Comparison of ENCODE assay signal across 39 cellular contexts in genomic region chr20:4104045-4104444, GRCh38. TPM values are rescaled to one million over a fixed set of nuclear protein-coding genes. Genes with fewer than 3 reads are reported as not detected.
"Had no signal": no experiment of that assay in that cellular context is flagged by ENCODE, and none has a peak within 500 bp of the region (broad histone marks: within the 10 kb centered on the region; RNA-seq: fewer than 3 reads in every experiment).

No MANE protein-coding gene starts in this region.

- H3K27me3 Mint-ChIP-seq: activated CD4-positive, alpha-beta memory T cell treated with anti-CD3 and anti-CD28 coated beads for 36 hours; activated T-helper 17 cell treated with anti-CD3 and anti-CD28 coated beads, Interleukin-2, amount 50 U/mL, for 72 hours had no signal

- H3K27ac ChIP-seq: adrenal gland, body of pancreas, brain microvascular endothelial cell, cardiac muscle cell, VCaP had no signal

- H3K4me3 Mint-ChIP-seq: activated B cell treated with CpG ODN at 0.5 μM for 24 hours; activated CD4-positive, alpha-beta memory T cell treated with anti-CD3 and anti-CD28 coated beads for 36 hours; activated CD4-positive, alpha-beta T cell treated with anti-CD3 and anti-CD28 coated beads, Interleukin-2, amount 10 ng/mL, durations not matched to agents 24 days and 14 days; activated CD8-positive, alpha-beta T cell treated with anti-CD3 and anti-CD28 coated beads for 36 hours; activated naive CD4-positive, alpha-beta T cell treated with anti-CD3 and anti-CD28 coated beads for 36 hours; activated naive CD8-positive, alpha-beta T cell treated with anti-CD3 and anti-CD28 coated beads for 36 hours; activated T-cell treated with anti-CD3 and anti-CD28 coated beads, Interleukin-2, amount 50 U/mL, for 4 hours; activated T-cell treated with anti-CD3 and anti-CD28 coated beads, Interleukin-2, amount 50 U/mL, for 72 hours; activated T-helper 1 cell treated with anti-CD3 and anti-CD28 coated beads, Interleukin-12 subunit alpha, Interleukin-12 subunit beta, Interleukin-2, Interleukin-4 antibody, amounts not matched to agents 30 ng/mL and 10 ng/mL and 1 ng/mL, durations not matched to agents 14 hours and 24 hours and 36 hours; activated T-helper 17 cell treated with anti-CD3 and anti-CD28 coated beads, Interleukin-2, amount 50 U/mL, for 72 hours; central memory CD8-positive, alpha-beta T cell; T-helper 1 cell treated with Interleukin-12 subunit alpha and Interleukin-12 subunit beta and Interleukin-4 antibody, amounts not matched to agents 30 μg/mL and 1 μg/mL, for 36 hours; T-helper 2 cell treated with Interferon-gamma antibody and Interleukin-4, amounts not matched to agents 5 μg/mL and 100 μg/mL, for 36 hours had no signal

- H3K9me3 ChIP-seq: adrenal gland, body of pancreas had no signal

- H3K4me3 ChIP-seq: adrenal gland, body of pancreas, cardiac muscle cell had no signal

- H3K9me3 Mint-ChIP-seq: activated B cell treated with CpG ODN at 0.5 μM for 24 hours; activated CD4-positive, alpha-beta memory T cell treated with anti-CD3 and anti-CD28 coated beads for 36 hours; activated CD4-positive, alpha-beta T cell treated with anti-CD3 and anti-CD28 coated beads, Interleukin-2, amount 10 ng/mL, durations not matched to agents 24 days and 14 days; activated CD8-positive, alpha-beta T cell treated with anti-CD3 and anti-CD28 coated beads for 36 hours; activated naive CD4-positive, alpha-beta T cell treated with anti-CD3 and anti-CD28 coated beads for 36 hours; activated naive CD4-positive, alpha-beta T cell treated with anti-CD3 and anti-CD28 coated beads, Interleukin-2, amount 50 U/mL, for 72 hours; activated naive CD8-positive, alpha-beta T cell treated with anti-CD3 and anti-CD28 coated beads for 36 hours; activated T-cell treated with anti-CD3 and anti-CD28 coated beads, Interleukin-2, amount 50 U/mL, for 4 hours; activated T-cell treated with anti-CD3 and anti-CD28 coated beads, Interleukin-2, amount 50 U/mL, for 72 hours; activated T-helper 1 cell treated with anti-CD3 and anti-CD28 coated beads, Interleukin-12 subunit alpha, Interleukin-12 subunit beta, Interleukin-2, Interleukin-4 antibody, amounts not matched to agents 30 ng/mL and 10 ng/mL and 1 ng/mL, durations not matched to agents 14 hours and 24 hours and 36 hours; activated T-helper 17 cell treated with anti-CD3 and anti-CD28 coated beads, Interleukin-2, amount 50 U/mL, for 72 hours; central memory CD8-positive, alpha-beta T cell; T-helper 1 cell treated with Interleukin-12 subunit alpha and Interleukin-12 subunit beta and Interleukin-4 antibody, amounts not matched to agents 30 μg/mL and 1 μg/mL, for 36 hours; T-helper 2 cell treated with Interferon-gamma antibody and Interleukin-4, amounts not matched to agents 5 μg/mL and 100 μg/mL, for 36 hours had no signal

- ATAC-seq: activated CD8-positive, alpha-beta T cell treated with anti-CD3 and anti-CD28 coated beads for 36 hours; activated naive CD4-positive, alpha-beta T cell treated with anti-CD3 and anti-CD28 coated beads, Interleukin-2, amount 50 U/mL, for 72 hours; activated T-cell treated with anti-CD3 and anti-CD28 coated beads, Interleukin-2, amount 50 U/mL, for 4 hours; activated T-cell treated with anti-CD3 and anti-CD28 coated beads, Interleukin-2, amount 50 U/mL, for 72 hours; activated T-helper 17 cell treated with anti-CD3 and anti-CD28 coated beads, Interleukin-2, amount 50 U/mL, for 72 hours; body of pancreas had no signal

- FAIRE-seq: astrocyte, bronchial epithelial cell, TTC549 had no signal

- H3K27ac Mint-ChIP-seq: activated B cell treated with CpG ODN at 0.5 μM for 24 hours; activated CD4-positive, alpha-beta memory T cell treated with anti-CD3 and anti-CD28 coated beads for 36 hours; activated CD4-positive, alpha-beta T cell treated with anti-CD3 and anti-CD28 coated beads, Interleukin-2, amount 10 ng/mL, durations not matched to agents 24 days and 14 days; activated CD8-positive, alpha-beta T cell treated with anti-CD3 and anti-CD28 coated beads for 36 hours; activated naive CD4-positive, alpha-beta T cell treated with anti-CD3 and anti-CD28 coated beads for 36 hours; activated naive CD4-positive, alpha-beta T cell treated with anti-CD3 and anti-CD28 coated beads, Interleukin-2, amount 50 U/mL, for 72 hours; activated naive CD8-positive, alpha-beta T cell treated with anti-CD3 and anti-CD28 coated beads for 36 hours; activated T-cell treated with anti-CD3 and anti-CD28 coated beads, Interleukin-2, amount 50 U/mL, for 72 hours; activated T-helper 1 cell treated with anti-CD3 and anti-CD28 coated beads, Interleukin-12 subunit alpha, Interleukin-12 subunit beta, Interleukin-2, Interleukin-4 antibody, amounts not matched to agents 30 ng/mL and 10 ng/mL and 1 ng/mL, durations not matched to agents 14 hours and 24 hours and 36 hours; activated T-helper 17 cell treated with anti-CD3 and anti-CD28 coated beads, Interleukin-2, amount 50 U/mL, for 72 hours; T-helper 1 cell treated with Interleukin-12 subunit alpha and Interleukin-12 subunit beta and Interleukin-4 antibody, amounts not matched to agents 30 μg/mL and 1 μg/mL, for 36 hours; T-helper 2 cell treated with Interferon-gamma antibody and Interleukin-4, amounts not matched to agents 5 μg/mL and 100 μg/mL, for 36 hours had no signal

- H3K4me1 ChIP-seq: adrenal gland, body of pancreas had no signal

- DNase-seq: activated B cell treated with CpG ODN at 0.5 μM for 24 hours; activated CD4-positive, alpha-beta memory T cell treated with anti-CD3 and anti-CD28 coated beads for 36 hours; activated CD4-positive, alpha-beta T cell treated with anti-CD3 and anti-CD28 coated beads for 4 hours; activated CD4-positive, alpha-beta T cell treated with anti-CD3 and anti-CD28 coated beads, Interleukin-2, amount 10 ng/mL, durations not matched to agents 24 days and 14 days; activated CD4-positive, alpha-beta T cell treated with anti-CD3 and anti-CD28 coated beads, Interleukin-2, amount 50 U/mL, for 1 hour; activated CD4-positive, alpha-beta T cell treated with anti-CD3 and anti-CD28 coated beads, Interleukin-2, amount 50 U/mL, for 4 hours; activated CD4-positive, CD25-positive, alpha-beta regulatory T cell treated with anti-CD3 and anti-CD28 coated beads, Interleukin-2, amount 50 U/mL, for 72 hours; activated CD8-positive, alpha-beta memory T cell treated with anti-CD3 and anti-CD28 coated beads, Interleukin-2, amount 50 U/mL, for 4 hours; activated CD8-positive, alpha-beta T cell treated with anti-CD3 and anti-CD28 coated beads for 36 hours; activated effector memory CD4-positive, alpha-beta T cell treated with anti-CD3 and anti-CD28 coated beads, Interleukin-2, amount 50 U/mL, for 16 hours; activated gamma-delta T cell treated with Interleukin-2 at 50 U/mL for 16 hours; activated naive CD4-positive, alpha-beta T cell; activated naive CD4-positive, alpha-beta T cell treated with anti-CD3 and anti-CD28 coated beads for 36 hours; activated naive CD4-positive, alpha-beta T cell treated with anti-CD3 and anti-CD28 coated beads, Interleukin-2, amount 50 U/mL, for 16 hours; activated naive CD8-positive, alpha-beta T cell treated with anti-CD3 and anti-CD28 coated beads for 36 hours; activated T-cell treated with anti-CD3 and anti-CD28 coated beads for 4 hours; activated T-cell treated with anti-CD3 and anti-CD28 coated beads, Interleukin-2, amount 50 U/mL, for 1 hour; activated T-cell treated with anti-CD3 and anti-CD28 coated beads, Interleukin-2, amount 50 U/mL, for 4 hours; activated T-cell treated with anti-CD3 and anti-CD28 coated beads, Interleukin-2, amount 50 U/mL, for 72 hours; amniotic stem cell; aorta; body of pancreas; brain microvascular endothelial cell; caudate nucleus; T-helper 1 cell; T-helper 2 cell; T-helper 9 cell had no signal

- H3K36me3 ChIP-seq: adrenal gland, brain microvascular endothelial cell, cardiac muscle cell had no signal

- H3K27me3 ChIP-seq: adrenal gland, body of pancreas, brain microvascular endothelial cell had no signal

- H3K36me3 Mint-ChIP-seq: activated CD4-positive, alpha-beta memory T cell treated with anti-CD3 and anti-CD28 coated beads for 36 hours; activated naive CD4-positive, alpha-beta T cell treated with anti-CD3 and anti-CD28 coated beads, Interleukin-2, amount 50 U/mL, for 72 hours; activated naive CD8-positive, alpha-beta T cell treated with anti-CD3 and anti-CD28 coated beads for 36 hours had no signal

RNA-seq across cellular contexts. Expression of gene SMOX, which starts 44.6 kb away (rescaled TPM):
- total RNA-seq: activated B cell treated with CpG ODN at 0.5 μM for 24 hours had no signal
